17 cellular contexts compared by ENCODE assay signal in genomic region chr15:73572296-73572695, GRCh38.
DNase-seq lines count a peak whose midpoint lies in the region; ATAC-seq, FAIRE-seq and TF ChIP-seq lines count a peak whose summit lies in the region.
"Had no signal": no experiment of that assay in that cellular context is flagged by ENCODE, and none has a peak within 500 bp of the region (broad histone marks: within the 10 kb centered on the region; RNA-seq: fewer than 3 reads in every experiment).

No MANE protein-coding gene starts in this region.

- BruUV-seq in Panc1 (replicated peaks; lab: Mats Ljungman, UMichigan): TSS peak; percentile 50
- TSS peak; percentile 40 for BruUV-seq in GM12878 (replicated peaks; lab: Mats Ljungman, UMichigan)

- CTCF ChIA-PET in Panc1 (lab: Charles Lee) (no interaction called here), GM12878 (lab: Yijun Ruan, JAX) (interaction anchor here (1.7 kb wide), 1 partner anchor 64 kb away, joined by 7 read pairs; no protein-coding TSS in a partner anchor)

- no peak overlapping the region for H3K4me2 ChIP-seq in GM12878 (ENCODE audit: control insufficient read depth, insufficient read depth)
- H3K4me2 ChIP-seq: A549, PC-9 had no signal

- peaks cover 94% of the 10 kb centered on the region for H3K36me3 Mint-ChIP-seq in activated T-cell treated with anti-CD3 and anti-CD28 coated beads, Interleukin-2, amount 50 U/mL, for 24 hours (ENCODE audit: low read depth)
- peaks cover 47% of the 10 kb centered on the region for H3K36me3 Mint-ChIP-seq in activated T-cell treated with anti-CD3 and anti-CD28 coated beads, Interleukin-2, amount 50 U/mL, for 4 hours (ENCODE audit: insufficient read depth)
- H3K36me3 Mint-ChIP-seq in endothelial cell (ENCODE audit: low read depth, unreplicated experiment): peaks cover 55% of the 10 kb centered on the region

- H3K9ac ChIP-seq in GM12878 (ENCODE audit: control insufficient read depth, insufficient read depth, low read length): no peak overlapping the region

- SMC1A ChIA-PET in GM12878 (lab: Charles Lee; ENCODE audit: uncharacterized antibody, unreplicated experiment): no interaction called here

- TF ChIP-seq POLR2A in GM12878 (IDR thresholded peaks at IDR 0.05; ENCODE audit: low read depth, low read length): no peak
- no peak for TF ChIP-seq POLR2A in stomach (IDR thresholded peaks at IDR 0.05)

- no peak overlapping the region for H3K27ac ChIP-seq in Panc1 (ENCODE audit: low read length)
- no peak overlapping the region for H3K27ac ChIP-seq in GM12878 (ENCODE audit: control insufficient read depth, insufficient read depth)
- peak overlapping the region in 3 of 5 donors; percentile 34 to 61 (median 47) for H3K27ac ChIP-seq in stomach
- H3K27ac ChIP-seq: A549, PC-9 had no signal

- in situ Hi-C loops in Panc1 (cut with HindIII; ENCODE audit: low pct_unique_long_range_greater_than_20kb, low sequenced_read_pairs): no loop called here
- in situ Hi-C loops in GM12878 (cut with MboI): no loop called here

- H3K27me3 ChIP-seq in Panc1 (ENCODE audit: control insufficient read depth, insufficient read depth, low read length) (no peaks in the 10 kb centered on the region), GM12878 (replicated peaks in 1 of 2; ENCODE audit: control insufficient read depth in 2 of 2, insufficient read depth in 2 of 2, low read length in 1 of 2) (no peaks in the 10 kb centered on the region), stomach (no peaks in the 10 kb centered on the region)

- H3K27me3 Mint-ChIP-seq in activated T-cell treated with anti-CD3 and anti-CD28 coated beads, Interleukin-2, amount 50 U/mL, for 24 hours: no peaks in the 10 kb centered on the region
- H3K27me3 Mint-ChIP-seq in activated T-cell treated with anti-CD3 and anti-CD28 coated beads, Interleukin-2, amount 50 U/mL, for 4 hours (ENCODE audit: low read depth): no peaks in the 10 kb centered on the region
- peaks cover 3% of the 10 kb centered on the region for H3K27me3 Mint-ChIP-seq in endothelial cell (ENCODE audit: unreplicated experiment)
- H3K27me3 Mint-ChIP-seq: IgD-negative memory B cell had no signal

- H3K4me1 ChIP-seq in Panc1 (ENCODE audit: control insufficient read depth, insufficient read depth, low read length): no peaks in the 10 kb centered on the region
- no peaks in the 10 kb centered on the region for H3K4me1 ChIP-seq in GM12878 (ENCODE audit: control insufficient read depth, insufficient read depth, low read length)
- peaks cover 22 to 71% (median 50%) of the 10 kb centered on the region in 4 donors for H3K4me1 ChIP-seq in stomach
- H3K4me1 ChIP-seq: A549 had no signal

- 69% methylated on average over 5 of the region's 5 CpGs for WGBS in GM12878 (ENCODE audit: insufficient coverage, insufficient replicate concordance, low lambda C conversion rate, missing lambda C conversion rate)
- WGBS in stomach, 5 donors: 43 to 79% (median 59%) methylated on average over 5 of the region's 5 CpGs

- H4K20me1 ChIP-seq in GM12878 (ENCODE audit: control insufficient read depth, insufficient read depth): no peaks in the 10 kb centered on the region; the same call in 1 of the 2 replicates

- H3K79me2 ChIP-seq in GM12878 (ENCODE audit: control insufficient read depth, insufficient read depth, low read length): no peaks in the 10 kb centered on the region

- TF ChIP-seq RAD21 in GM12878 (IDR thresholded peaks at IDR 0.05; ENCODE audit: insufficient read depth, low read depth, low read length): no peak

- H3K36me3 ChIP-seq in Panc1 (ENCODE audit: control insufficient read depth, insufficient read depth, low read length) (0 out of 2 replicates have a peak, but pooled peaks cover 6% of the 10 kb centered on the region), GM12878 (ENCODE audit: control insufficient read depth in 2 of 2, insufficient read depth in 2 of 2, low read length in 1 of 2) (peaks cover 11 to 22% of the 10 kb centered on the region in 2 experiments), stomach (peaks cover 43 to 97% (median 91%) of the 10 kb centered on the region in 4 donors)

- H3K9me3 ChIP-seq in Panc1 (ENCODE audit: control insufficient read depth, insufficient read depth, low read depth, low read length): no peaks in the 10 kb centered on the region
- H3K9me3 ChIP-seq in GM12878 (replicated peaks; ENCODE audit: control insufficient read depth, insufficient read depth, low read length): no peaks in the 10 kb centered on the region
- no peaks in the 10 kb centered on the region for H3K9me3 ChIP-seq in stomach
- H3K9me3 ChIP-seq: A549 had no signal

- no peak overlapping the region for H2AFZ ChIP-seq in GM12878 (ENCODE audit: control insufficient read depth, low read depth, low read length)
- H2AFZ ChIP-seq: PC-9 had no signal

- TF ChIP-seq CTCF in Panc1 (IDR thresholded peaks at IDR 0.05) (no peak), GM12878 (IDR thresholded peaks at IDR 0.05 in 2 of 3, conservative IDR thresholded peaks at IDR 0.05 in 1 of 3; ENCODE audit: control insufficient read depth in 2 of 3, extremely low read depth in 1 of 3, insufficient read depth in 1 of 3, low read depth in 3 of 3, low read length in 3 of 3) (no peak), stomach (IDR thresholded peaks at IDR 0.05) (no peak), endothelial cell (IDR thresholded peaks at IDR 0.05; ENCODE audit: unreplicated experiment) (no peak)

- H3K4me3 ChIP-seq in Panc1 (ENCODE audit: low read depth in 2 of 2, low read length in 2 of 2): no peak overlapping the region
- no peak overlapping the region for H3K4me3 ChIP-seq in GM12878
- no peak overlapping the region for H3K4me3 ChIP-seq in stomach
- H3K4me3 ChIP-seq: A549, PC-9 had no signal

- H3K27ac Mint-ChIP-seq in activated T-cell treated with anti-CD3 and anti-CD28 coated beads, Interleukin-2, amount 50 U/mL, for 24 hours: peak overlapping the region; percentile 66
- no peak overlapping the region for H3K27ac Mint-ChIP-seq in endothelial cell (ENCODE audit: unreplicated experiment)

- intact Hi-C loops in Panc1 (cut with micrococcal nuclease; ENCODE audit: unreplicated experiment): no loop called here
- intact Hi-C loops in GM12878 (cut with micrococcal nuclease; ENCODE audit: unreplicated experiment): no loop called here
- intact Hi-C loops in stomach (cut with DNase I; ENCODE audit: low total_unique reads): no loop called here

- POLR2A ChIA-PET in Panc1 (lab: Charles Lee): no interaction called here
- POLR2A ChIA-PET in GM12878 (lab: Charles Lee): no interaction called here

- no peak for ATAC-seq in activated T-cell treated with anti-CD3 and anti-CD28 coated beads, Interleukin-2, amount 50 U/mL, for 4 hours
- ATAC-seq in Panc1 (no peak), GM12878 (no peak), HG02759 (IDR thresholded peaks at IDR 0.05; ENCODE audit: unreplicated experiment) (no peak)
- ATAC-seq: A549 had no signal

- RAD21 ChIA-PET in GM12878 (lab: Charles Lee; ENCODE audit: unreplicated experiment): no interaction called here

- no peaks in the 10 kb centered on the region for H3K9me3 Mint-ChIP-seq in activated T-cell treated with anti-CD3 and anti-CD28 coated beads, Interleukin-2, amount 50 U/mL, for 24 hours
- no peaks in the 10 kb centered on the region for H3K9me3 Mint-ChIP-seq in activated T-cell treated with anti-CD3 and anti-CD28 coated beads, Interleukin-2, amount 50 U/mL, for 4 hours
- H3K9me3 Mint-ChIP-seq in endothelial cell (ENCODE audit: unreplicated experiment): no peaks in the 10 kb centered on the region
- H3K9me3 Mint-ChIP-seq: IgD-negative memory B cell had no signal

- H3K4me3 Mint-ChIP-seq in activated T-cell treated with anti-CD3 and anti-CD28 coated beads, Interleukin-2, amount 50 U/mL, for 24 hours: no peak overlapping the region
- no peak overlapping the region for H3K4me3 Mint-ChIP-seq in activated T-cell treated with anti-CD3 and anti-CD28 coated beads, Interleukin-2, amount 50 U/mL, for 4 hours
- no peak overlapping the region for H3K4me3 Mint-ChIP-seq in endothelial cell (ENCODE audit: unreplicated experiment)
- H3K4me3 Mint-ChIP-seq: IgD-negative memory B cell had no signal

- no peak for DNase-seq in activated T-cell treated with anti-CD3 and anti-CD28 coated beads, Interleukin-2, amount 50 U/mL, for 24 hours
- DNase-seq in activated T-cell treated with anti-CD3 and anti-CD28 coated beads, Interleukin-2, amount 50 U/mL, for 4 hours: no peak
- DNase-seq in Panc1 (ENCODE audit: low read depth, low spot score) (no peak), GM12878 (ENCODE audit: low read depth, low spot score) (no peak), stomach (no peak), endothelial cell (ENCODE audit: low spot score) (no peak), HK-2 (ENCODE audit: unreplicated experiment) (no peak)
- DNase-seq: C1 segment of cervical spinal cord, EL, Kasumi-1, NCI-H1105, NCI-H1694, NCI-H524, PC-9 had no signal

- no peak for FAIRE-seq in GM12878 (lab: Jason Lieb, UNC)
- FAIRE-seq: A549 had no signal

- TF ChIP-seq EP300 in GM12878 (IDR thresholded peaks at IDR 0.05; ENCODE audit: borderline replicate concordance in 1 of 2, control insufficient read depth in 1 of 2, low read depth in 2 of 2, low read length in 2 of 2): no peak
- no peak for TF ChIP-seq EP300 in stomach (IDR thresholded peaks at IDR 0.05)

- peaks cover 16% of the 10 kb centered on the region for H3K4me1 Mint-ChIP-seq in activated T-cell treated with anti-CD3 and anti-CD28 coated beads, Interleukin-2, amount 50 U/mL, for 24 hours (ENCODE audit: low read depth)
- peaks cover 2% of the 10 kb centered on the region for H3K4me1 Mint-ChIP-seq in activated T-cell treated with anti-CD3 and anti-CD28 coated beads, Interleukin-2, amount 50 U/mL, for 4 hours (ENCODE audit: low read depth)
- peaks cover 73% of the 10 kb centered on the region for H3K4me1 Mint-ChIP-seq in endothelial cell (ENCODE audit: unreplicated experiment)
- H3K4me1 Mint-ChIP-seq: IgD-negative memory B cell had no signal

TF ChIP-seq in GM12878, 131 proteins besides CTCF, POLR2A, EP300 and RAD21 (continues in another document):
- TF ChIP-seq, protein P1, sequence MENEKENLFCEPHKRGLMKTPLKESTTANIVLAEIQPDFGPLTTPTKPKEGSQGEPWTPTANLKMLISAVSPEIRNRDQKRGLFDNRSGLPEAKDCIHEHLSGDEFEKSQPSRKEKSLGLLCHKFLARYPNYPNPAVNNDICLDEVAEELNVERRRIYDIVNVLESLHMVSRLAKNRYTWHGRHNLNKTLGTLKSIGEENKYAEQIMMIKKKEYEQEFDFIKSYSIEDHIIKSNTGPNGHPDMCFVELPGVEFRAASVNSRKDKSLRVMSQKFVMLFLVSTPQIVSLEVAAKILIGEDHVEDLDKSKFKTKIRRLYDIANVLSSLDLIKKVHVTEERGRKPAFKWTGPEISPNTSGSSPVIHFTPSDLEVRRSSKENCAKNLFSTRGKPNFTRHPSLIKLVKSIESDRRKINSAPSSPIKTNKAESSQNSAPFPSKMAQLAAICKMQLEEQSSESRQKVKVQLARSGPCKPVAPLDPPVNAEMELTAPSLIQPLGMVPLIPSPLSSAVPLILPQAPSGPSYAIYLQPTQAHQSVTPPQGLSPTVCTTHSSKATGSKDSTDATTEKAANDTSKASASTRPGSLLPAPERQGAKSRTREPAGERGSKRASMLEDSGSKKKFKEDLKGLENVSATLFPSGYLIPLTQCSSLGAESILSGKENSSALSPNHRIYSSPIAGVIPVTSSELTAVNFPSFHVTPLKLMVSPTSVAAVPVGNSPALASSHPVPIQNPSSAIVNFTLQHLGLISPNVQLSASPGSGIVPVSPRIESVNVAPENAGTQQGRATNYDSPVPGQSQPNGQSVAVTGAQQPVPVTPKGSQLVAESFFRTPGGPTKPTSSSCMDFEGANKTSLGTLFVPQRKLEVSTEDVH (IDR thresholded peaks at IDR 0.05; ENCODE audit: low read depth, partially characterized antibody): no peak

Comparison
In these comparisons a context has a peak if more than half of its experiments do, and no peak if none do; other contexts are left out.
1. H3K27ac ChIP-seq: peak in stomach (3 of 5); none in Panc1 (single experiment) and GM12878 (single experiment).